In genomic region chr6:157461000-157461915, GRCh38 we compare ENCODE assay signal across 8 cellular contexts.
DNase-seq lines count a peak whose midpoint lies in the region; ATAC-seq and TF ChIP-seq lines count a peak whose summit lies in the region.

No MANE protein-coding gene starts in this region.

- ATAC-seq in GM19328 (IDR thresholded peaks at IDR 0.05; ENCODE audit: unreplicated experiment) (peak; percentile 52), HG03354 (IDR thresholded peaks at IDR 0.05; ENCODE audit: poor library complexity, severe bottlenecking, unreplicated experiment) (peak; percentile 50), right lobe of liver (peak; percentile 48 to 91 (median 63))

- WGBS in right lobe of liver (ENCODE audit: insufficient coverage, low coverage, low lambda C conversion rate, missing lambda C conversion rate), result 44% methylated on average over 16 of the region's 17 CpGs

- H3K4me3 ChIP-seq in GM08714 (ENCODE audit: low read length) (peak overlapping the region; percentile 30; the same call in 1 of the 2 replicates), right lobe of liver (no peak overlapping the region)

- peak; percentile 76 for DNase-seq in activated CD8-positive, alpha-beta memory T cell treated with anti-CD3 and anti-CD28 coated beads, Interleukin-2, amount 50 U/mL, for 48 hours
- DNase-seq in right lobe of liver (no peak), MCF 10A (ENCODE audit: unreplicated experiment) (no peak), NCI-H2081 (lab: John Stamatoyannopoulos, UW) (no peak), T1000 (lab: John Stamatoyannopoulos, UW) (no peak)

- peak in 1 of 4 donors; percentile 3 for TF ChIP-seq CTCF in right lobe of liver (IDR thresholded peaks at IDR 0.05)
- no peak for TF ChIP-seq CTCF in MCF 10A (IDR thresholded peaks at IDR 0.05; ENCODE audit: unreplicated experiment)

- H3K27ac Mint-ChIP-seq in MCF 10A (ENCODE audit: low read depth, unreplicated experiment), result no peak overlapping the region

- peak overlapping the region in 1 of 3 donors; percentile 33 for H3K27ac ChIP-seq in right lobe of liver

- H3K36me3 ChIP-seq in right lobe of liver, result no peaks in the 10 kb centered on the region

- no TSS peak for BruUV-seq in MCF 10A (replicated peaks; lab: Mats Ljungman, UMichigan)

- TF ChIP-seq POLR2A in right lobe of liver (IDR thresholded peaks at IDR 0.05), result no peak

- no peaks in the 10 kb centered on the region for H3K9me3 ChIP-seq in right lobe of liver

- H3K27me3 ChIP-seq in right lobe of liver, result no peaks in the 10 kb centered on the region

- H3K9me3 Mint-ChIP-seq in MCF 10A (ENCODE audit: unreplicated experiment), result no peaks in the 10 kb centered on the region

- H3K4me1 ChIP-seq in right lobe of liver, result no peaks in the 10 kb centered on the region

- no peaks in the 10 kb centered on the region for H3K4me1 Mint-ChIP-seq in MCF 10A (ENCODE audit: insufficient read depth, unreplicated experiment)

- no peaks in the 10 kb centered on the region for H3K27me3 Mint-ChIP-seq in MCF 10A (ENCODE audit: insufficient read depth, unreplicated experiment)

- H3K36me3 Mint-ChIP-seq in MCF 10A (ENCODE audit: insufficient read depth, unreplicated experiment), result no peaks in the 10 kb centered on the region

- POLR2A ChIA-PET in MCF 10A (lab: Yijun Ruan, JAX), result no interaction called here

- CTCF ChIA-PET in MCF 10A (lab: Yijun Ruan, JAX), result no interaction called here

- intact Hi-C loops in right lobe of liver (cut with DNase I) (no loop called here), MCF 10A (cut with micrococcal nuclease) (no loop called here)

- H3K4me3 Mint-ChIP-seq in MCF 10A (ENCODE audit: unreplicated experiment), result no peak overlapping the region
